ENCODE assay signal across 8 cellular contexts in genomic region chr1:201648066-201648910, GRCh38.
DNase-seq lines count a peak whose midpoint lies in the region; ATAC-seq and TF ChIP-seq lines count a peak whose summit lies in the region.

No MANE protein-coding gene starts in this region.

- BruUV-seq in Calu3 (replicated peaks; lab: Mats Ljungman, UMichigan), result no TSS peak

- WGBS in sigmoid colon, 2 donors, result 1 to 2% methylated on average over 82 of the region's 82 CpGs

- peak overlapping the region; percentile 38 to 60 (median 56) for H3K4me3 ChIP-seq in sigmoid colon

- peaks cover 0 to 46% (median 43%) of the 10 kb centered on the region in 4 donors for H3K4me1 ChIP-seq in sigmoid colon

- CTCF ChIA-PET in Calu3 (lab: Charles Lee), result interaction anchor here (0.6 to 0.9 kb wide), 4 partner anchors 63 to 856 kb away, joined by 3 to 9 read pairs (median 4); no protein-coding TSS in a partner anchor

- H3K27me3 ChIP-seq in sigmoid colon, result no peaks in the 10 kb centered on the region

- TF ChIP-seq CTCF in Calu3 (IDR thresholded peaks at IDR 0.05; ENCODE audit: unreplicated experiment) (no peak), sigmoid colon (IDR thresholded peaks at IDR 0.05) (no peak)

- H3K27ac ChIP-seq in angular gyrus (ENCODE audit: low read depth, low read length) (peak overlapping the region; percentile 46), sigmoid colon (peak overlapping the region; percentile 72 to 78 (median 76))

- ATAC-seq in HG02973 (IDR thresholded peaks at IDR 0.05; ENCODE audit: unreplicated experiment) (no peak), GM21619 (IDR thresholded peaks at IDR 0.05; ENCODE audit: unreplicated experiment) (no peak)

- H3K9me3 ChIP-seq in sigmoid colon, result no peaks in the 10 kb centered on the region

- no peaks in the 10 kb centered on the region for H3K4me1 Mint-ChIP-seq in Calu3 (ENCODE audit: low read depth, unreplicated experiment)

- peaks cover 89% of the 10 kb centered on the region for H3K27me3 Mint-ChIP-seq in Calu3 (ENCODE audit: unreplicated experiment)

- peaks cover 2% of the 10 kb centered on the region for H3K9me3 Mint-ChIP-seq in Calu3 (ENCODE audit: low read depth, unreplicated experiment)

- TF ChIP-seq POLR2A in sigmoid colon (IDR thresholded peaks at IDR 0.05), result no peak

- no peak for TF ChIP-seq EP300 in sigmoid colon (IDR thresholded peaks at IDR 0.05)

- peak overlapping the region; percentile 75 for H3K4me3 Mint-ChIP-seq in Calu3 (ENCODE audit: low read depth, unreplicated experiment)

- DNase-seq in Calu3 (peak; percentile 46), M059J (ENCODE audit: low read depth) (peak; percentile 39), hepatic stellate cell (ENCODE audit: low spot score) (peak; percentile 74), sigmoid colon (peak; percentile 78)
- no peak for DNase-seq in effector CD4-positive, alpha-beta T cell

- H3K36me3 ChIP-seq in sigmoid colon, result no peaks in the 10 kb centered on the region

- H3K27ac Mint-ChIP-seq in Calu3 (ENCODE audit: unreplicated experiment), result no peak overlapping the region

- H3K36me3 Mint-ChIP-seq in Calu3 (ENCODE audit: insufficient read depth, unreplicated experiment), result peaks cover 12% of the 10 kb centered on the region

- intact Hi-C loops in Calu3 (cut with micrococcal nuclease; ENCODE audit: unreplicated experiment) (no loop called here), sigmoid colon (cut with DNase I) (loop anchor here (2.0 to 5.0 kb wide), 4 partner anchors 56 to 116 kb away; no protein-coding TSS in a partner anchor)
